In genomic region chr15:78298983-78299301, GRCh38 we compare ENCODE assay signal across 9 cellular contexts. TPM values are rescaled to one million over a fixed set of nuclear protein-coding genes. Genes with fewer than 3 reads are reported as not detected.
A peak's percentile ranks its signal among the peaks of the same experiment; 100 is the strongest.
DNase-seq lines count a peak whose midpoint lies in the region; ATAC-seq and TF ChIP-seq lines count a peak whose summit lies in the region.
"Had no signal": no experiment of that assay in that cellular context is flagged by ENCODE, and none has a peak within 500 bp of the region (broad histone marks: within the 10 kb centered on the region; RNA-seq: fewer than 3 reads in every experiment).

No MANE protein-coding gene starts in this region.

- peak overlapping the region; percentile 88 for H3K27ac Mint-ChIP-seq in CD4-positive, alpha-beta T cell

- no peak for DNase-seq in CD4-positive, alpha-beta T cell
- no peak for DNase-seq in LNCaP clone FGC (ENCODE audit: low read depth)
- DNase-seq in caudate nucleus (lab: John Stamatoyannopoulos, UW): peak in 1 of 61 donors; percentile 20
- DNase-seq in lower lobe of right lung: no peak
- no peak for DNase-seq in upper lobe of left lung
- no peak for DNase-seq in A172 (ENCODE audit: low spot score)
- no peak for DNase-seq in DMS79 treated with DMSO at 0.1 percent for 48 hours (lab: John Stamatoyannopoulos, UW)

- H3K9me3 Mint-ChIP-seq in CD4-positive, alpha-beta T cell: no peaks in the 10 kb centered on the region

- peaks cover 17% of the 10 kb centered on the region for H3K4me1 ChIP-seq in lower lobe of right lung
- H3K4me1 ChIP-seq in upper lobe of left lung: peaks cover 8 to 19% (median 16%) of the 10 kb centered on the region in 4 donors

- no peak for TF ChIP-seq CTCF in CD4-positive, alpha-beta T cell (IDR thresholded peaks at IDR 0.05)
- TF ChIP-seq CTCF in LNCaP clone FGC (IDR thresholded peaks at IDR 0.05; ENCODE audit: control insufficient read depth, extremely low read depth, insufficient read depth) (peak; percentile 24; the same call in 1 of the 2 replicates), lower lobe of right lung (IDR thresholded peaks at IDR 0.05) (no peak), upper lobe of left lung (IDR thresholded peaks at IDR 0.05) (no peak)

- peak overlapping the region; percentile 99 for H3K4me3 ChIP-seq in LNCaP clone FGC (ENCODE audit: low read depth, low read length)
- peak overlapping the region; percentile 96 for H3K4me3 ChIP-seq in lower lobe of right lung
- H3K4me3 ChIP-seq in upper lobe of left lung: peak overlapping the region; percentile 68 to 87 (median 76)

- ATAC-seq in CD4-positive, alpha-beta T cell (ENCODE audit: poor library complexity): peak; percentile 33
- ATAC-seq in GM21576 (IDR thresholded peaks at IDR 0.05; ENCODE audit: unreplicated experiment): peak; percentile 17
- ATAC-seq in lower lobe of right lung: peak; percentile 55 to 58
- ATAC-seq in upper lobe of left lung (ENCODE audit: low FRiP score in 2 of 2): peak; percentile 50 to 70

- no peak for TF ChIP-seq POLR2A in upper lobe of left lung (IDR thresholded peaks at IDR 0.05)

- H3K4me3 Mint-ChIP-seq in CD4-positive, alpha-beta T cell: peak overlapping the region; percentile 96

- TF ChIP-seq EP300 in upper lobe of left lung (IDR thresholded peaks at IDR 0.05): no peak

- H3K9me3 ChIP-seq in CD4-positive, alpha-beta T cell (ENCODE audit: control insufficient read depth, low read length): no peaks in the 10 kb centered on the region
- no peaks in the 10 kb centered on the region for H3K9me3 ChIP-seq in lower lobe of right lung
- H3K9me3 ChIP-seq in upper lobe of left lung: no peaks in the 10 kb centered on the region

- CTCF ChIA-PET in CD4-positive, alpha-beta T cell (lab: Charles Lee): interaction anchor here (0.9 to 2.1 kb wide), 4 partner anchors 34 to 191 kb away, joined by 3 to 8 read pairs (median 4); partner anchors contain the start of gene DNAJA4

- peaks cover 13% of the 10 kb centered on the region for H3K36me3 ChIP-seq in lower lobe of right lung
- peaks cover 0 to 16% (median 2%) of the 10 kb centered on the region in 4 donors for H3K36me3 ChIP-seq in upper lobe of left lung

- peaks cover 25% of the 10 kb centered on the region for H3K36me3 Mint-ChIP-seq in CD4-positive, alpha-beta T cell (ENCODE audit: low read depth)

- 0% methylated on average over 6 to 9 of the region's 9 CpGs for WGBS in upper lobe of left lung, 2 donors

- H3K27ac ChIP-seq in CD4-positive, alpha-beta T cell (ENCODE audit: low read depth, low read length): peak overlapping the region; percentile 50
- H3K27ac ChIP-seq in caudate nucleus (ENCODE audit: low read depth, low read length) (peak overlapping the region; percentile 46), lower lobe of right lung (peak overlapping the region; percentile 85), upper lobe of left lung (peak overlapping the region; percentile 78 to 87 (median 84))

- H3K4me1 Mint-ChIP-seq in CD4-positive, alpha-beta T cell (ENCODE audit: low read depth): peaks cover 30% of the 10 kb centered on the region

- intact Hi-C loops in CD4-positive, alpha-beta T cell (cut with DNase I, micrococcal nuclease): loop anchor here (2.0 to 5.0 kb wide), 6 partner anchors 32 to 222 kb away; partner anchors contain the start of genes HYKK (in 1 of the 2), IDH3A (in 1 of the 2), IREB2 (in 1 of the 2) and TBC1D2B (in 1 of the 2)
- intact Hi-C loops in lower lobe of right lung (cut with DNase I): no loop called here

- POLR2A ChIA-PET in CD4-positive, alpha-beta T cell (lab: Charles Lee): interaction anchor here (0.6 to 2.6 kb wide), 12 partner anchors 13 to 575 kb away, joined by 3 to 63 read pairs (median 5); partner anchors contain the start of genes CHRNA5, DNAJA4, IDH3A and IREB2

- H3K27me3 ChIP-seq in CD4-positive, alpha-beta T cell (ENCODE audit: control insufficient read depth, insufficient read depth, low read length): no peaks in the 10 kb centered on the region
- H3K27me3 ChIP-seq in lower lobe of right lung (ENCODE audit: low read depth) (peaks cover 6% of the 10 kb centered on the region), upper lobe of left lung (no peaks in the 10 kb centered on the region)

- no peaks in the 10 kb centered on the region for H3K27me3 Mint-ChIP-seq in CD4-positive, alpha-beta T cell

RNA-seq across cellular contexts. Expression of gene SKIC8, which starts 0.5 kb away (rescaled TPM):
- total RNA-seq in CD4-positive, alpha-beta T cell: 10 to 100 TPM; 13.3 to 16.7 TPM
- 44.4 TPM for total RNA-seq in lower lobe of right lung
- 10 to 100 TPM; 33.6 to 67.1 (median 50.3) TPM for total RNA-seq in upper lobe of left lung
- total RNA-seq in A172 (2014; rRNA removed; shearing (Covaris generic)): 71.9 and 86.4 TPM in 2 replicates

RNA-seq across cellular contexts. Expression of gene DNAJA4, which starts 34.6 kb away (rescaled TPM):
- 10 to 100 TPM; 47.0 to 48.5 TPM for total RNA-seq in CD4-positive, alpha-beta T cell
- total RNA-seq in lower lobe of right lung: 34.4 TPM
- 10 to 100 TPM in 5 of 6 donors, 1 to 10 TPM in 1; 9.1 to 76.8 (median 19.9) TPM for total RNA-seq in upper lobe of left lung
- not detected in 2 replicates for total RNA-seq in A172 (2014; rRNA removed; shearing (Covaris generic))

RNA-seq across cellular contexts. Expression of gene CRABP1, which starts 41.2 kb away (rescaled TPM):
- total RNA-seq in CD4-positive, alpha-beta T cell: not detected
- total RNA-seq in lower lobe of right lung (not detected), upper lobe of left lung (under 1 TPM in 2 of 6 donors, not detected in 4; 0.44 to 0.57 TPM)
- not detected in 2 replicates for total RNA-seq in A172 (2014; rRNA removed; shearing (Covaris generic))
- total RNA-seq: SK-MEL-5 had no signal

Comparison
In these comparisons a context has a peak if more than half of its experiments do, and no peak if none do; other contexts are left out.
1. RNA of gene DNAJA4, which starts 34.6 kb away (total RNA-seq): 47.0 to 48.5 TPM in CD4-positive, alpha-beta T cell, 34.4 TPM in lower lobe of right lung (single experiment) and 9.1 to 76.8 TPM in upper lobe of left lung; not detected in A172; every median in the first group is over 10 times any median in the second.
2. Peak in every context shown above with its lines, with median percentiles within 50 percentile points of each other: ATAC-seq, H3K27ac ChIP-seq and H3K4me3 ChIP-seq.